ENCODE assay signal across 11 cellular contexts in genomic region chr15:31335991-31336942, GRCh38. TPM values are rescaled to one million over a fixed set of nuclear protein-coding genes. Genes with fewer than 3 reads are reported as not detected.
DNase-seq lines count a peak whose midpoint lies in the region; ATAC-seq and TF ChIP-seq lines count a peak whose summit lies in the region.
"Had no signal": no experiment of that assay in that cellular context is flagged by ENCODE, and none has a peak within 500 bp of the region (broad histone marks: within the 10 kb centered on the region; RNA-seq: fewer than 3 reads in every experiment).

No MANE protein-coding gene starts in this region.

- no peaks in the 10 kb centered on the region for H3K27me3 ChIP-seq in osteoblast (ENCODE audit: insufficient read depth, low read length)

- no peaks in the 10 kb centered on the region for H3K9me3 ChIP-seq in osteoblast (ENCODE audit: low read depth, low read length)
- H3K9me3 ChIP-seq: SK-N-SH had no signal

- H4K20me1 ChIP-seq in osteoblast (ENCODE audit: insufficient read depth, low read length) = peaks cover 75% of the 10 kb centered on the region

- H3K4me1 ChIP-seq in osteoblast (ENCODE audit: insufficient read depth, low read length) = peaks cover 21% of the 10 kb centered on the region

- H3K4me3 Mint-ChIP-seq in stimulated activated naive CD8-positive, alpha-beta T cell treated with anti-CD3 and anti-CD28 coated beads, Interleukin-15, Interleukin-2, amounts not matched to agents 100 ng/mL and 50 ng/mL, for 24 hours = no peak overlapping the region
- H3K4me3 Mint-ChIP-seq: HFFc6 had no signal

- peak overlapping the region; percentile 57 for H3K27ac Mint-ChIP-seq in stimulated activated naive CD8-positive, alpha-beta T cell treated with anti-CD3 and anti-CD28 coated beads, Interleukin-15, Interleukin-2, amounts not matched to agents 100 ng/mL and 50 ng/mL, for 24 hours
- H3K27ac Mint-ChIP-seq: HFFc6 had no signal

- peaks cover under 1% of the 10 kb centered on the region for H3K36me3 Mint-ChIP-seq in stimulated activated naive CD8-positive, alpha-beta T cell treated with anti-CD3 and anti-CD28 coated beads, Interleukin-15, Interleukin-2, amounts not matched to agents 100 ng/mL and 50 ng/mL, for 24 hours (ENCODE audit: low read depth)

- H3K4me1 Mint-ChIP-seq in stimulated activated naive CD8-positive, alpha-beta T cell treated with anti-CD3 and anti-CD28 coated beads, Interleukin-15, Interleukin-2, amounts not matched to agents 100 ng/mL and 50 ng/mL, for 24 hours (ENCODE audit: low read depth) = peaks cover 100% of the 10 kb centered on the region

- ATAC-seq in stimulated activated naive CD8-positive, alpha-beta T cell treated with anti-CD3 and anti-CD28 coated beads, Interleukin-15, Interleukin-2, amounts not matched to agents 100 U/mL and 50 U/mL, for 24 hours = no peak
- ATAC-seq in GM21423 (IDR thresholded peaks at IDR 0.05; ENCODE audit: unreplicated experiment) (no peak), GM21576 (IDR thresholded peaks at IDR 0.05; ENCODE audit: unreplicated experiment) (no peak)

- H3K36me3 ChIP-seq in osteoblast (ENCODE audit: insufficient read depth, low read length) = no peaks in the 10 kb centered on the region

- H3K27me3 Mint-ChIP-seq in stimulated activated naive CD8-positive, alpha-beta T cell treated with anti-CD3 and anti-CD28 coated beads, Interleukin-15, Interleukin-2, amounts not matched to agents 100 ng/mL and 50 ng/mL, for 24 hours = no peaks in the 10 kb centered on the region

- no peak for TF ChIP-seq CTCF in osteoblast (IDR thresholded peaks at IDR 0.05; ENCODE audit: extremely low read depth, low read depth, low read length)

- DNase-seq in stimulated activated naive CD8-positive, alpha-beta T cell treated with anti-CD3 and anti-CD28 coated beads, Interleukin-15, Interleukin-2, amounts not matched to agents 100 U/mL and 50 U/mL, for 24 hours = no peak
- peak; percentile 9 for DNase-seq in cerebellar cortex (ENCODE audit: low spot score)
- DNase-seq in osteoblast (ENCODE audit: insufficient read length, low spot score, missing footprints) = peak; percentile 22
- DNase-seq in SKM-1 (lab: John Stamatoyannopoulos, UW; ENCODE audit: unreplicated experiment) = no peak
- DNase-seq in AG20443 (ENCODE audit: low spot score) = no peak
- DNase-seq: HFFc6, kidney glomerular epithelial cell, SK-N-SH had no signal

- no peak overlapping the region for H3K4me2 ChIP-seq in osteoblast (ENCODE audit: insufficient read depth, low read length)
- H3K4me2 ChIP-seq: SK-N-SH had no signal

- peaks cover 94% of the 10 kb centered on the region for H3K79me2 ChIP-seq in osteoblast (ENCODE audit: insufficient read depth, low read length)

- H3K9me3 Mint-ChIP-seq in stimulated activated naive CD8-positive, alpha-beta T cell treated with anti-CD3 and anti-CD28 coated beads, Interleukin-15, Interleukin-2, amounts not matched to agents 100 ng/mL and 50 ng/mL, for 24 hours = no peaks in the 10 kb centered on the region
- H3K9me3 Mint-ChIP-seq: HFFc6 had no signal

- H2AFZ ChIP-seq in osteoblast (ENCODE audit: low read length) = no peak overlapping the region

- no peak overlapping the region for H3K4me3 ChIP-seq in osteoblast (ENCODE audit: insufficient read depth, low read length)

- H3K27ac ChIP-seq in osteoblast (ENCODE audit: low read depth, low read length) = no peak overlapping the region

RNA-seq across cellular contexts. Expression of gene KLF13, which starts 9.6 kb away (rescaled TPM):
- total RNA-seq in osteoblast = 53.3 and 58.6 TPM in 2 replicates

Comparison
In these comparisons a context has a peak if more than half of its experiments do, and no peak if none do; other contexts are left out.
1. DNase-seq: peak in cerebellar cortex (single experiment) and osteoblast (single experiment); none in stimulated activated naive CD8-positive, alpha-beta T cell treated with anti-CD3 and anti-CD28 coated beads, Interleukin-15, Interleukin-2, amounts not matched to agents 100 U/mL and 50 U/mL, for 24 hours (single experiment), SKM-1 (single experiment) and AG20443 (single experiment).